Comparison of ENCODE assay signal across 15 cellular contexts in the genomic region with DNA sequence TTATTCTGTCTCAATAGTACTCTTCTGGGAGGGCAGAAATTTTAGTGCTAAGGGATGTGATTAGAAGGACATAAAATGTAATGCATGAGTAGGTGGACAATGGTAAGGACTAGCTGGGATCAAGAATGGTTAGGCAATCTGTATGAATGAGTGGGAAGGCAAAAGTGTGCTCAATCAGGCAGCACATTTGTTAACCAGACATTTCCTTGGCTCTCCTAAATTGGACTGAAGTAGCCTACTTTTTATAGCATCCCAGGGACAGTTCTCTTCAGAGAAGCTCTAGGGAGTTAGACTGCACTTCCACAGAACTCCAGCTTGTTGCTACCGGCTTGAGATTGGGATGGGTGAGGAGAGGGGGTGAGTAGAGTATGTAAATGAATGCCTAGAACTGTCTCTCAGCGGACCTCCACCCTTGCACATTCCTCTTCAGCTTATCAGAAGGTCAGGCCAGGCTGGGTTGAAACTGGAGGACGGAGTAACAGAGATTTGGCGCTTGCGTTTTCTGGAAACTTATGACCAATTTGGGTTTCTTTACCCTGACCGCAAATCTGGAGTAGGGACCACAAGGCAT. TPM values are rescaled to one million over a fixed set of nuclear protein-coding genes. Genes with fewer than 3 reads are reported as not detected.
"Had no signal": no experiment of that assay in that cellular context is flagged by ENCODE, and none has a peak within 500 bp of the region (broad histone marks: within the 10 kb centered on the region; RNA-seq: fewer than 3 reads in every experiment).

No MANE protein-coding gene starts in this region.

- H3K9me3 ChIP-seq: heart right ventricle, thoracic aorta had no signal

- H3K27ac ChIP-seq: thoracic aorta had no signal

- ATAC-seq: sciatic nerve, T-helper 17 cell had no signal

- H3K36me3 ChIP-seq: heart right ventricle, thoracic aorta had no signal

- H3K4me3 ChIP-seq: heart right ventricle, thoracic aorta had no signal

- H3K4me1 ChIP-seq: heart right ventricle had no signal

- H3K27me3 ChIP-seq: heart right ventricle had no signal

- DNase-seq: activated effector memory CD4-positive, alpha-beta T cell treated with Interleukin-2 at 50 U/mL for 16 hours; activated T-cell treated with anti-CD3 and anti-CD28 coated beads, Interleukin-2, amount 50 U/mL, for 1 hour; foreskin melanocyte; heart right ventricle; midbrain; naive B cell; stimulated activated CD4-positive, alpha-beta T cell treated with anti-CD3 and anti-CD28 coated beads, Interleukin-12 subunit alpha, Interleukin-12 subunit beta, amount 100 ng/mL, for 4 hours; T-helper 17 cell had no signal

RNA-seq across cellular contexts. Expression of a gene that starts 19.0 kb away (rescaled TPM):
- total RNA-seq: chondrocyte, heart right ventricle, lower leg skin, progenitor cell of endocrine pancreas, sciatic nerve, T-helper 17 cell, ureter had no signal
- polyA plus RNA-seq: heart right ventricle, keratinocyte had no signal

RNA-seq across cellular contexts. Expression of a gene that starts 51.0 kb away (rescaled TPM):
- total RNA-seq: T-helper 17 cell had no signal
